In genomic region chr20:2301164-2301622, GRCh38 we compare ENCODE assay signal across 10 cellular contexts. TPM values are rescaled to one million over a fixed set of nuclear protein-coding genes. Genes with fewer than 3 reads are reported as not detected.
DNase-seq lines count a peak whose midpoint lies in the region; ATAC-seq and TF ChIP-seq lines count a peak whose summit lies in the region.
"Had no signal": no experiment of that assay in that cellular context is flagged by ENCODE, and none has a peak within 500 bp of the region (broad histone marks: within the 10 kb centered on the region; RNA-seq: fewer than 3 reads in every experiment).

No MANE protein-coding gene starts in this region.

- DNase-seq in DMS53 (lab: John Stamatoyannopoulos, UW) (peak; percentile 27), DMS53 treated with DMSO at 0.1 percent for 48 hours (lab: John Stamatoyannopoulos, UW; ENCODE audit: unreplicated experiment) (no peak), adrenal gland (peak; percentile 34 to 81 (median 68)), occipital lobe (lab: John Stamatoyannopoulos, UW) (no peak), endodermal cell (no peak)
- DNase-seq in naive thymus-derived CD4-positive, alpha-beta T cell = no peak
- DNase-seq in activated CD4-positive, alpha-beta T cell treated with anti-CD3 and anti-CD28 coated beads, Interleukin-2, amount 50 U/mL, for 48 hours = no peak

- TF ChIP-seq CTCF in adrenal gland (IDR thresholded peaks at IDR 0.05) (no peak), endodermal cell (conservative IDR thresholded peaks at IDR 0.05) (no peak)

- no peak overlapping the region for H3K4me3 Mint-ChIP-seq in naive thymus-derived CD4-positive, alpha-beta T cell
- no peak overlapping the region for H3K4me3 Mint-ChIP-seq in endodermal cell

- H3K9me3 Mint-ChIP-seq in naive thymus-derived CD4-positive, alpha-beta T cell = no peaks in the 10 kb centered on the region
- H3K9me3 Mint-ChIP-seq in endodermal cell = no peaks in the 10 kb centered on the region

- peaks cover 0 to 6% (median 0%) of the 10 kb centered on the region in 7 donors for H3K4me1 Mint-ChIP-seq in naive thymus-derived CD4-positive, alpha-beta T cell
- H3K4me1 Mint-ChIP-seq in endodermal cell = peaks cover 33% of the 10 kb centered on the region

- POLR2A ChIA-PET in naive thymus-derived CD4-positive, alpha-beta T cell (lab: Charles Lee) = no interaction called here

- H3K27ac Mint-ChIP-seq in naive thymus-derived CD4-positive, alpha-beta T cell = no peak overlapping the region
- H3K27ac Mint-ChIP-seq in endodermal cell = no peak overlapping the region

- TF ChIP-seq POLR2A in adrenal gland (IDR thresholded peaks at IDR 0.05) = no peak

- WGBS in adrenal gland, 4 donors = 23 to 35% (median 25%) methylated on average over 5 of the region's 5 CpGs
- 74 to 77% methylated on average over 5 of the region's 5 CpGs for WGBS in endodermal cell (ENCODE audit: insufficient coverage in 1 of 2, insufficient read length in 1 of 2), 2 experiments

- H3K36me3 ChIP-seq in adrenal gland (replicated peaks in 1 of 2) = no peaks in the 10 kb centered on the region
- H3K36me3 ChIP-seq in naive thymus-derived CD4-positive, alpha-beta T cell (ENCODE audit: control insufficient read depth in 2 of 3, insufficient read depth in 3 of 3, low read length in 3 of 3) = no peaks in the 10 kb centered on the region
- H3K36me3 ChIP-seq in endodermal cell (ENCODE audit: control insufficient read depth, insufficient read depth, low read length) = no peaks in the 10 kb centered on the region

- H3K27me3 ChIP-seq in adrenal gland = no peaks in the 10 kb centered on the region
- H3K27me3 ChIP-seq in naive thymus-derived CD4-positive, alpha-beta T cell (ENCODE audit: control insufficient read depth in 2 of 2, insufficient read depth in 2 of 2, low read length in 2 of 2) = no peaks in the 10 kb centered on the region
- no peaks in the 10 kb centered on the region for H3K27me3 ChIP-seq in endodermal cell (ENCODE audit: control insufficient read depth, insufficient read depth, low read length, poor library complexity, severe bottlenecking)

- no peak overlapping the region for H3K9ac ChIP-seq in endodermal cell (ENCODE audit: extremely low read depth, low read length, poor library complexity, severe bottlenecking)

- H3K36me3 Mint-ChIP-seq in naive thymus-derived CD4-positive, alpha-beta T cell = no peaks in the 10 kb centered on the region
- no peaks in the 10 kb centered on the region for H3K36me3 Mint-ChIP-seq in endodermal cell (ENCODE audit: low read depth)

- H3K9me3 ChIP-seq in adrenal gland (replicated peaks in 1 of 3) (no peaks in the 10 kb centered on the region), endodermal cell (ENCODE audit: control insufficient read depth, low read length) (no peaks in the 10 kb centered on the region)
- H3K9me3 ChIP-seq in naive thymus-derived CD4-positive, alpha-beta T cell (ENCODE audit: control insufficient read depth in 2 of 3, low read length in 3 of 3) = no peaks in the 10 kb centered on the region

- peaks cover 0 to 17% (median 0%) of the 10 kb centered on the region in 5 donors for H3K27me3 Mint-ChIP-seq in naive thymus-derived CD4-positive, alpha-beta T cell
- peaks cover 2% of the 10 kb centered on the region for H3K27me3 Mint-ChIP-seq in endodermal cell (ENCODE audit: insufficient read depth)

- peak overlapping the region in 2 of 5 donors; percentile 11 to 58 for H3K27ac ChIP-seq in adrenal gland
- no peak overlapping the region for H3K27ac ChIP-seq in naive thymus-derived CD4-positive, alpha-beta T cell (ENCODE audit: low read depth, low read length)
- H3K27ac ChIP-seq in endodermal cell (ENCODE audit: low read depth, low read length) = no peak overlapping the region
- H3K27ac ChIP-seq: 22Rv1, SK-N-MC had no signal

- intact Hi-C loops in adrenal gland (cut with DNase I) = no loop called here
- intact Hi-C loops in naive thymus-derived CD4-positive, alpha-beta T cell (cut with micrococcal nuclease) = no loop called here

- peak; percentile 84 for ATAC-seq in HG03565 (IDR thresholded peaks at IDR 0.05; ENCODE audit: unreplicated experiment)
- peak; percentile 85 for ATAC-seq in naive thymus-derived CD4-positive, alpha-beta T cell

- CTCF ChIA-PET in naive thymus-derived CD4-positive, alpha-beta T cell (lab: Charles Lee) = no interaction called here

- H3K4me3 ChIP-seq in adrenal gland (no peak overlapping the region), endodermal cell (ENCODE audit: low read length) (no peak overlapping the region)
- no peak overlapping the region for H3K4me3 ChIP-seq in naive thymus-derived CD4-positive, alpha-beta T cell (ENCODE audit: low read length)
- H3K4me3 ChIP-seq: SK-N-MC had no signal

- H3K4me1 ChIP-seq in adrenal gland (replicated peaks in 1 of 2) (peaks cover 0 to 10% of the 10 kb centered on the region in 2 donors), endodermal cell (ENCODE audit: control insufficient read depth, insufficient read depth, low read length) (peaks cover 17% of the 10 kb centered on the region)
- no peaks in the 10 kb centered on the region for H3K4me1 ChIP-seq in naive thymus-derived CD4-positive, alpha-beta T cell (ENCODE audit: control insufficient read depth in 2 of 2, insufficient read depth in 2 of 2, low read length in 2 of 2)

RNA-seq across cellular contexts. Expression of gene TGM3, which starts 5.4 kb away (rescaled TPM):
- total RNA-seq in adrenal gland (under 1 TPM in 2 of 8 donors, not detected in 6; 0.14 to 0.17 TPM), occipital lobe (0.16 TPM), endodermal cell (under 1 TPM; 0.29 to 0.38 TPM)
- polyA plus RNA-seq in adrenal gland = under 1 TPM; 0.13 to 0.84 (median 0.56) TPM
- not detected for total RNA-seq in naive thymus-derived CD4-positive, alpha-beta T cell
- not detected for polyA plus RNA-seq in naive thymus-derived CD4-positive, alpha-beta T cell
- not detected for polyA plus RNA-seq in endodermal cell (2013, experiment 1 of 2)
- 0.21 TPM for polyA plus RNA-seq in endodermal cell (2013, experiment 2 of 2)

Comparison
In these comparisons a context has a peak if more than half of its experiments do, and no peak if none do; other contexts are left out.
1. DNase-seq: peak in DMS53 (single experiment) and adrenal gland (7 of 7); none in DMS53 treated with DMSO at 0.1 percent for 48 hours (single experiment), naive thymus-derived CD4-positive, alpha-beta T cell (0 of 9), occipital lobe (single experiment), activated CD4-positive, alpha-beta T cell treated with anti-CD3 and anti-CD28 coated beads, Interleukin-2, amount 50 U/mL, for 48 hours (0 of 2) and endodermal cell (single experiment).